In the genomic region with DNA sequence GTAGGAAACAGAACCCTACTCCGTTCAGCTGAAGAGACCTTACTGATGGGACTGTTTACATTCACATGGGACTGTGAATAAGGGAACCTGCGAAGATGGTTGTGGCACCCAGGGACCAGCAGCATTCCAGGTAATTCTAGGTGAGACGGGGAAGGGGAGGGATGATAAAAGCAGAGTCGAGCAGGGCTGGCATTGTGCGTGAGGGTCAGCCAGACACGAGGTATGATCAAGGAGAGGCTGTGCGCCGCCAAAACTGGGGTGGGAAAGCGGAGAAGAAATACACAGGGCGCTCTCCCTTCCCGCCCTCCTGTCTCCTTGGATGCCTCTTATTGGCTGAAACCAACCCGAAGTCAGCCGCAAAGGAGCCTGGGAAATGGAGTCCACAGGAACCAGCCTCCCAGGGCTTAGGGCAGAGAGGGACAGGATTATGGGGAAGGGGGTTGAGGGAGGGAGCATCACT, we compare ENCODE assay signal across 8 cellular contexts. TPM values are rescaled to one million over a fixed set of nuclear protein-coding genes. Genes with fewer than 3 reads are reported as not detected.
DNase-seq lines count a peak whose midpoint lies in the region; ATAC-seq and TF ChIP-seq lines count a peak whose summit lies in the region.

No MANE protein-coding gene starts in this region.

- H3K27me3 ChIP-seq in BLaER1 (no peaks in the 10 kb centered on the region), endodermal cell (ENCODE audit: control insufficient read depth, insufficient read depth, low read length, poor library complexity, severe bottlenecking) (no peaks in the 10 kb centered on the region)

- H3K27ac Mint-ChIP-seq in endodermal cell (peak overlapping the region; percentile 75), mesothelial cell of epicardium (no peak overlapping the region)

- H3K36me3 Mint-ChIP-seq in endodermal cell (ENCODE audit: low read depth): no peaks in the 10 kb centered on the region
- no peaks in the 10 kb centered on the region for H3K36me3 Mint-ChIP-seq in mesothelial cell of epicardium

- H3K27ac ChIP-seq in BLaER1: no peak overlapping the region; the same call in 1 of the 2 replicates
- no peak overlapping the region for H3K27ac ChIP-seq in endodermal cell (ENCODE audit: low read depth, low read length)

- H3K4me3 Mint-ChIP-seq in endodermal cell (peak overlapping the region; percentile 69), mesothelial cell of epicardium (peak overlapping the region; percentile 80)

- peak overlapping the region; percentile 68 for H3K4me3 ChIP-seq in BLaER1
- peak overlapping the region; percentile 74 for H3K4me3 ChIP-seq in endodermal cell (ENCODE audit: low read length)

- H3K9me3 ChIP-seq in BLaER1 (no peaks in the 10 kb centered on the region), endodermal cell (ENCODE audit: control insufficient read depth, low read length) (no peaks in the 10 kb centered on the region)

- H4K20me1 ChIP-seq in BLaER1: no peaks in the 10 kb centered on the region

- H3K9ac ChIP-seq in BLaER1: peak overlapping the region; percentile 72; the same call in 1 of the 2 replicates
- H3K9ac ChIP-seq in endodermal cell (ENCODE audit: extremely low read depth, low read length, poor library complexity, severe bottlenecking): no peak overlapping the region

- peak; percentile 47 for TF ChIP-seq POLR2A in GM19099 (IDR thresholded peaks at IDR 0.05; ENCODE audit: extremely low read depth, insufficient read length, low read depth)

- H3K4me1 ChIP-seq in BLaER1: peaks cover 17% of the 10 kb centered on the region
- no peaks in the 10 kb centered on the region for H3K4me1 ChIP-seq in endodermal cell (ENCODE audit: control insufficient read depth, insufficient read depth, low read length)

- H3K4me2 ChIP-seq in BLaER1: peak overlapping the region; percentile 86

- peak; percentile 98 for ATAC-seq in HG03432 (IDR thresholded peaks at IDR 0.05; ENCODE audit: unreplicated experiment)

- H3K4me1 Mint-ChIP-seq in endodermal cell: peaks cover 7% of the 10 kb centered on the region
- H3K4me1 Mint-ChIP-seq in mesothelial cell of epicardium: peaks cover 3% of the 10 kb centered on the region

- DNase-seq in NCI-H748 treated with DMSO at 0.1 percent for 48 hours (lab: John Stamatoyannopoulos, UW) (peak; percentile 65), endodermal cell (peak; percentile 95), mesothelial cell of epicardium (ENCODE audit: low spot score in 2 of 2, unreplicated experiment in 2 of 2) (peak; percentile 43 to 71)
- peak; percentile 82 for DNase-seq in activated CD8-positive, alpha-beta memory T cell treated with anti-CD3 and anti-CD28 coated beads for 24 hours
- peak; percentile 23 to 28 for DNase-seq in stimulated activated CD8-positive, alpha-beta memory T cell treated with anti-CD3 and anti-CD28 coated beads, Interleukin-15, amount 100 ng/mL, for 48 hours (ENCODE audit: low read depth in 2 of 2)

- 0 to 2% methylated on average over 5 to 13 of the region's 13 CpGs for WGBS in endodermal cell (ENCODE audit: insufficient coverage in 1 of 2, insufficient read length in 1 of 2), 2 experiments

- H3K9me3 Mint-ChIP-seq in endodermal cell: no peaks in the 10 kb centered on the region
- H3K9me3 Mint-ChIP-seq in mesothelial cell of epicardium: no peaks in the 10 kb centered on the region

- TF ChIP-seq CTCF in endodermal cell (conservative IDR thresholded peaks at IDR 0.05) (no peak), mesothelial cell of epicardium (IDR thresholded peaks at IDR 0.05; ENCODE audit: unreplicated experiment) (no peak)

- H3K27me3 Mint-ChIP-seq in endodermal cell (ENCODE audit: insufficient read depth) (peaks cover 22% of the 10 kb centered on the region), mesothelial cell of epicardium (ENCODE audit: low read depth) (peaks cover 36% of the 10 kb centered on the region)

- H3K36me3 ChIP-seq in BLaER1 (no peaks in the 10 kb centered on the region), endodermal cell (ENCODE audit: control insufficient read depth, insufficient read depth, low read length) (no peaks in the 10 kb centered on the region)

RNA-seq across cellular contexts. Expression of a gene that starts 38.4 kb away (rescaled TPM):
- total RNA-seq in endodermal cell: 100 to 1,000 TPM; 114 to 121 TPM
- polyA plus RNA-seq in endodermal cell (2013, experiment 1 of 2): 64.3 TPM
- 62.1 TPM for polyA plus RNA-seq in endodermal cell (2013, experiment 2 of 2)
- 76.8 to 80.9 TPM (median 79.3 TPM) in 3 replicates for total RNA-seq in mesothelial cell of epicardium

RNA-seq across cellular contexts. Expression of a gene that starts 58.6 kb away (rescaled TPM):
- not detected for total RNA-seq in endodermal cell
- not detected for polyA plus RNA-seq in endodermal cell (2013, experiment 1 of 2)
- polyA plus RNA-seq in endodermal cell (2013, experiment 2 of 2): not detected
- not detected in 3 replicates for total RNA-seq in mesothelial cell of epicardium

Comparison
In these comparisons a context has a peak if more than half of its experiments do, and no peak if none do; other contexts are left out.
1. DNase-seq: peak in every context shown above with its lines; median percentile 95 in endodermal cell; 82 in activated CD8-positive, alpha-beta memory T cell treated with anti-CD3 and anti-CD28 coated beads for 24 hours; 65 in NCI-H748 treated with DMSO at 0.1 percent for 48 hours; 57 in mesothelial cell of epicardium; 26 in stimulated activated CD8-positive, alpha-beta memory T cell treated with anti-CD3 and anti-CD28 coated beads, Interleukin-15, amount 100 ng/mL, for 48 hours.